ENCODE assay signal across 35 cellular contexts in the genomic region with DNA sequence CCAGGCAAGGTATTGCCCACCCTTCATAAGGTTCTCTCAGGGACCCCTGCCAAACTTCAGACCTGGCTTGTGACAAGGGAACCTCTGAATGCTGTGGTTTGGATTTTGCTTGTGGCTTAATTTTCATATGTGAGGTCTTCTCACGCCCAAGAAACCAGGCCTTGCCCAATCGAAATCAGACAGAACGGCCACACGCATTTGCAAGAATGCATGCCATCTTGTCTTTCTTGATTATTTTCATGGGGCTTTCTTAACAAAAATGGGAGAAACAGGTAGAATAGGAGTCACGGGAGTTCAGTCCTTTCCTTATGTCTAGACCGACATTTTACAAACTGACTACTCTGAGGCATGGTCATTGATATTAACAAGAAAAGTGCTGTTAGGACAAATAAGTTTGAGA.
"Had no signal": no experiment of that assay in that cellular context is flagged by ENCODE, and none has a peak within 500 bp of the region (broad histone marks: within the 10 kb centered on the region; RNA-seq: fewer than 3 reads in every experiment).

No MANE protein-coding gene starts in this region.

- H3K36me3 ChIP-seq: MG63 had no signal

- H3K4me3 ChIP-seq: MG63 had no signal

- DNase-seq: Karpas-422, Kasumi-1, MG63, MM.1S, MV-4-11, NCI-H1048, NCI-H1092, NCI-H1092 treated with DMSO at 0.1 percent for 48 hours, NCI-H1105, NCI-H1105 treated with DMSO at 0.1 percent for 48 hours, NCI-H1417, NCI-H1417 treated with DMSO at 0.1 percent for 48 hours, NCI-H1436, NCI-H1436 treated with DMSO at 0.1 percent for 48 hours, NCI-H146, NCI-H1694, NCI-H1694 treated with DMSO at 0.1 percent for 48 hours, NCI-H187, NCI-H187 treated with DMSO at 0.1 percent for 48 hours, NCI-H1930, NCI-H2029, NCI-H2029 treated with DMSO at 0.1 percent for 48 hours, NCI-H2081, NCI-H2081 treated with DMSO at 0.1 percent for 48 hours, NCI-H2107, NCI-H2171, NCI-H2171 treated with DMSO at 0.1 percent for 48 hours, NCI-H2227 treated with DMSO at 0.1 percent for 48 hours, NCI-H226, NCI-H345, NCI-H446, NCI-H446 treated with DMSO at 0.1 percent for 48 hours, NCI-H510A, NCI-H510A treated with DMSO at 0.1 percent for 48 hours, NCI-H524 had no signal

- H3K9me3 ChIP-seq: MG63 had no signal

- H3K27me3 ChIP-seq: MG63 had no signal
